Comparison of ENCODE assay signal across 13 cellular contexts in genomic region chr6:111784423-111784822, GRCh38.
DNase-seq lines count a peak whose midpoint lies in the region; ATAC-seq and TF ChIP-seq lines count a peak whose summit lies in the region.
"Had no signal": no experiment of that assay in that cellular context is flagged by ENCODE, and none has a peak within 500 bp of the region (broad histone marks: within the 10 kb centered on the region; RNA-seq: fewer than 3 reads in every experiment).

No MANE protein-coding gene starts in this region.

- DNase-seq in activated CD8-positive, alpha-beta memory T cell treated with anti-CD3 and anti-CD28 coated beads, Interleukin-2, amount 10 ng/mL, durations not matched to agents 7 days and 5 days: no peak
- DNase-seq in activated CD8-positive, alpha-beta memory T cell treated with anti-CD3 and anti-CD28 coated beads, Interleukin-2, amount 50 U/mL, for 4 hours: no peak
- DNase-seq in NCI-H2227 (lab: John Stamatoyannopoulos, UW; ENCODE audit: unreplicated experiment): peak; percentile 16
- DNase-seq in effector memory CD8-positive, alpha-beta T cell: no peak
- no peak for DNase-seq in superior temporal gyrus (ENCODE audit: extremely low spot score)
- no peak for DNase-seq in Ammon's horn (ENCODE audit: low spot score)
- DNase-seq: GF-D8, IMR-90, midbrain, NCI-H82, small intestine had no signal

- no peak overlapping the region for H2AFZ ChIP-seq in parathyroid adenoma

- peaks cover 66% of the 10 kb centered on the region for H3K4me1 Mint-ChIP-seq in activated CD8-positive, alpha-beta memory T cell treated with anti-CD3 and anti-CD28 coated beads, Interleukin-2, amount 10 ng/mL, durations not matched to agents 7 days and 5 days
- H3K4me1 Mint-ChIP-seq in effector memory CD8-positive, alpha-beta T cell (ENCODE audit: low read depth in 2 of 2): peaks cover 56 to 68% of the 10 kb centered on the region in 2 donors

- TF ChIP-seq CTCF in parathyroid adenoma (IDR thresholded peaks at IDR 0.05): no peak

- no peaks in the 10 kb centered on the region for H3K4me1 ChIP-seq in parathyroid adenoma

- peaks cover 32% of the 10 kb centered on the region for H3K36me3 Mint-ChIP-seq in activated CD8-positive, alpha-beta memory T cell treated with anti-CD3 and anti-CD28 coated beads, Interleukin-2, amount 10 ng/mL, durations not matched to agents 7 days and 5 days
- H3K36me3 Mint-ChIP-seq in effector memory CD8-positive, alpha-beta T cell (ENCODE audit: insufficient read depth): peaks cover 12% of the 10 kb centered on the region

- no peak overlapping the region for H3K9ac ChIP-seq in parathyroid adenoma

- H3K36me3 ChIP-seq in parathyroid adenoma (ENCODE audit: control insufficient read depth, insufficient read depth, low read length): no peaks in the 10 kb centered on the region

- ATAC-seq in activated CD8-positive, alpha-beta memory T cell treated with anti-CD3 and anti-CD28 coated beads, Interleukin-2, amount 10 ng/mL, durations not matched to agents 7 days and 5 days: no peak
- no peak for ATAC-seq in effector memory CD8-positive, alpha-beta T cell (replicated peaks)
- ATAC-seq in GM21723 (IDR thresholded peaks at IDR 0.05; ENCODE audit: unreplicated experiment): no peak

- H3K27me3 Mint-ChIP-seq in activated CD8-positive, alpha-beta memory T cell treated with anti-CD3 and anti-CD28 coated beads, Interleukin-2, amount 10 ng/mL, durations not matched to agents 7 days and 5 days: no peaks in the 10 kb centered on the region
- H3K27me3 Mint-ChIP-seq in effector memory CD8-positive, alpha-beta T cell: no peaks in the 10 kb centered on the region

- CTCF ChIA-PET in activated CD8-positive, alpha-beta memory T cell treated with anti-CD3 and anti-CD28 coated beads, Interleukin-2, amount 10 ng/mL, durations not matched to agents 7 days and 5 days (lab: Charles Lee): interaction anchor here (0.9 to 2.6 kb wide), 6 partner anchors 8 to 245 kb away, joined by 3 to 14 read pairs (median 4); no protein-coding TSS in a partner anchor

- no peak overlapping the region for H3K4me2 ChIP-seq in parathyroid adenoma (ENCODE audit: low read length)

- no peaks in the 10 kb centered on the region for H3K79me2 ChIP-seq in parathyroid adenoma

- no peak overlapping the region for H3K4me3 ChIP-seq in parathyroid adenoma (ENCODE audit: low read depth, low read length)

- peak overlapping the region; percentile 77 for H3K27ac Mint-ChIP-seq in activated CD8-positive, alpha-beta memory T cell treated with anti-CD3 and anti-CD28 coated beads, Interleukin-2, amount 10 ng/mL, durations not matched to agents 7 days and 5 days
- peak overlapping the region; percentile 66 to 99 for H3K27ac Mint-ChIP-seq in effector memory CD8-positive, alpha-beta T cell

- H3K27ac ChIP-seq in parathyroid adenoma: peak overlapping the region; percentile 22

- peaks cover 2% of the 10 kb centered on the region for H3K9me3 Mint-ChIP-seq in activated CD8-positive, alpha-beta memory T cell treated with anti-CD3 and anti-CD28 coated beads, Interleukin-2, amount 10 ng/mL, durations not matched to agents 7 days and 5 days (ENCODE audit: low read depth)
- no peaks in the 10 kb centered on the region for H3K9me3 Mint-ChIP-seq in effector memory CD8-positive, alpha-beta T cell

- H3K27me3 ChIP-seq in parathyroid adenoma (ENCODE audit: control insufficient read depth, insufficient read depth, low read length): no peaks in the 10 kb centered on the region

- no peak overlapping the region for H3K4me3 Mint-ChIP-seq in activated CD8-positive, alpha-beta memory T cell treated with anti-CD3 and anti-CD28 coated beads, Interleukin-2, amount 10 ng/mL, durations not matched to agents 7 days and 5 days
- peak overlapping the region in 1 of 2 donors; percentile 23 for H3K4me3 Mint-ChIP-seq in effector memory CD8-positive, alpha-beta T cell

- no peaks in the 10 kb centered on the region for H3K9me3 ChIP-seq in parathyroid adenoma (ENCODE audit: control insufficient read depth, low read length)
